25 cellular contexts compared by ENCODE assay signal in the genomic region with DNA sequence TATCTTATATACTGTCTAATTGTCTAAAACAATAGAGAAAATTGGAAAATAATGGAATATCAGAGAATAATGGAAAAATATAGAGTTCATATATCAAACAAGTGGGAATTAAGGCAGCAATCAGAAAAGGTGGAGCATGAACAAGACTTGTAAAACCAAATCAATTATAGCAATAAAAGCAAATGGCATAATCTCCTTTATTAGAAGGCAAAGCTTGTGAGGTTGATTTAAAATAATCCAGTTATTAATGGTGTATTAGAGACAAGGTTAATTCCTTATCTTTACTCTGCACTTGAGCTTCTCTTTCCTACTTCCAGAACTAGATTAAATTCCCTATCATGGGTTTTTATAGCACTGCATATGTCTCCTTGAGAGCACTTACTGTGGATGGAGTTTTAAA.
"Had no signal": no experiment of that assay in that cellular context is flagged by ENCODE, and none has a peak within 500 bp of the region (broad histone marks: within the 10 kb centered on the region; RNA-seq: fewer than 3 reads in every experiment).

No MANE protein-coding gene starts in this region.

- DNase-seq: dermis blood vessel endothelial cell; dorsolateral prefrontal cortex; effector CD4-positive, alpha-beta T cell; effector memory CD8-positive, alpha-beta T cell; endodermal cell; erythroblast; esophagus squamous epithelium; foreskin fibroblast; foreskin melanocyte; gastrocnemius medialis; glutamatergic neuron; heart right ventricle; hippocampal formation; left cardiac atrium; left lung; left ventricle myocardium superior; lower lobe of right lung; mesenchymal stem cell; mucosa of descending colon; naive B cell had no signal

- ATAC-seq: effector memory CD8-positive, alpha-beta T cell; gastrocnemius medialis; heart right ventricle; left cardiac atrium; left lung; left ventricle myocardium superior; lower lobe of right lung; mucosa of descending colon had no signal

- H3K9me3 ChIP-seq: gastrocnemius medialis, left lung, lower lobe of right lung, mucosa of descending colon had no signal

- H3K36me3 ChIP-seq: gastrocnemius medialis had no signal

- H3K27me3 ChIP-seq: dorsolateral prefrontal cortex, esophagus squamous epithelium, gastrocnemius medialis, heart right ventricle, left lung had no signal

- H3K4me1 ChIP-seq: gastrocnemius medialis, left lung, lower lobe of right lung had no signal

- H3K4me3 ChIP-seq: coronary artery, dorsolateral prefrontal cortex, esophagus squamous epithelium, gastrocnemius medialis, heart right ventricle, left lung, lower lobe of right lung, mucosa of descending colon had no signal

- H3K27ac ChIP-seq: coronary artery, dorsolateral prefrontal cortex, epithelial cell of prostate, esophagus squamous epithelium, gastrocnemius medialis, heart right ventricle, left lung, lower lobe of right lung had no signal

- FAIRE-seq: colon, endometrium, keratinocyte had no signal
